In the genomic region with DNA sequence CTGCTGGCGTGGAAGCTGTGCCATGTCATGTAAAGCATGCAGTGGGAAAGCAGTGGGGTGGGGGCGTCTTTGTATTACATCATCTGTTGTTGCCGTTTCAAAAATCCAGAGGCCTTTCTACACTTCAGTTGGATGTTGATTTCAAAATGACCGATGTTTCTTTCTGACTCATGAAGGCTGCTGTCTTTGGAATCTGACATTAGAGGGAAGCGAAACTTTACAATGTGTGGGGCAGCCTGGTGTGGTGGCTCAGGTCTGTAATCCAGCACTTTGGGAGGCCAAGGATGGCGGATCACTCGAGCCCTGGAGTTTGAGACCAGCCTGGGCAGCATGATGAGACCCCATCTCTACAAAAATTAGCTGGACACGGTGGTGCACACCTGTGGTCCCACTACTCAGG, we compare ENCODE assay signal across 8 cellular contexts. TPM values are rescaled to one million over a fixed set of nuclear protein-coding genes. Genes with fewer than 3 reads are reported as not detected.
"Had no signal": no experiment of that assay in that cellular context is flagged by ENCODE, and none has a peak within 500 bp of the region (broad histone marks: within the 10 kb centered on the region; RNA-seq: fewer than 3 reads in every experiment).

No MANE protein-coding gene starts in this region.

RNA-seq across cellular contexts. Expression of a gene that starts 23.8 kb away (rescaled TPM):
- total RNA-seq: heart right ventricle, hepatocyte, kidney epithelial cell, mesenteric fat pad, neural crest cell, osteoblast, right cardiac atrium, sigmoid colon had no signal
